ENCODE assay signal across 1 cellular context in genomic region chr1:150561830-150562367, GRCh38.
TF ChIP-seq lines count a peak whose summit lies in the region.

No MANE protein-coding gene starts in this region.

TF ChIP-seq in WTC11, 78 proteins besides CTCF, POLR2A, EP300 and RAD21 (continued from another document):
- TF ChIP-seq, protein P1, sequence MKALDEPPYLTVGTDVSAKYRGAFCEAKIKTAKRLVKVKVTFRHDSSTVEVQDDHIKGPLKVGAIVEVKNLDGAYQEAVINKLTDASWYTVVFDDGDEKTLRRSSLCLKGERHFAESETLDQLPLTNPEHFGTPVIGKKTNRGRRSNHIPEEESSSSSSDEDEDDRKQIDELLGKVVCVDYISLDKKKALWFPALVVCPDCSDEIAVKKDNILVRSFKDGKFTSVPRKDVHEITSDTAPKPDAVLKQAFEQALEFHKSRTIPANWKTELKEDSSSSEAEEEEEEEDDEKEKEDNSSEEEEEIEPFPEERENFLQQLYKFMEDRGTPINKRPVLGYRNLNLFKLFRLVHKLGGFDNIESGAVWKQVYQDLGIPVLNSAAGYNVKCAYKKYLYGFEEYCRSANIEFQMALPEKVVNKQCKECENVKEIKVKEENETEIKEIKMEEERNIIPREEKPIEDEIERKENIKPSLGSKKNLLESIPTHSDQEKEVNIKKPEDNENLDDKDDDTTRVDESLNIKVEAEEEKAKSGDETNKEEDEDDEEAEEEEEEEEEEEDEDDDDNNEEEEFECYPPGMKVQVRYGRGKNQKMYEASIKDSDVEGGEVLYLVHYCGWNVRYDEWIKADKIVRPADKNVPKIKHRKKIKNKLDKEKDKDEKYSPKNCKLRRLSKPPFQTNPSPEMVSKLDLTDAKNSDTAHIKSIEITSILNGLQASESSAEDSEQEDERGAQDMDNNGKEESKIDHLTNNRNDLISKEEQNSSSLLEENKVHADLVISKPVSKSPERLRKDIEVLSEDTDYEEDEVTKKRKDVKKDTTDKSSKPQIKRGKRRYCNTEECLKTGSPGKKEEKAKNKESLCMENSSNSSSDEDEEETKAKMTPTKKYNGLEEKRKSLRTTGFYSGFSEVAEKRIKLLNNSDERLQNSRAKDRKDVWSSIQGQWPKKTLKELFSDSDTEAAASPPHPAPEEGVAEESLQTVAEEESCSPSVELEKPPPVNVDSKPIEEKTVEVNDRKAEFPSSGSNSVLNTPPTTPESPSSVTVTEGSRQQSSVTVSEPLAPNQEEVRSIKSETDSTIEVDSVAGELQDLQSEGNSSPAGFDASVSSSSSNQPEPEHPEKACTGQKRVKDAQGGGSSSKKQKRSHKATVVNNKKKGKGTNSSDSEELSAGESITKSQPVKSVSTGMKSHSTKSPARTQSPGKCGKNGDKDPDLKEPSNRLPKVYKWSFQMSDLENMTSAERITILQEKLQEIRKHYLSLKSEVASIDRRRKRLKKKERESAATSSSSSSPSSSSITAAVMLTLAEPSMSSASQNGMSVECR (CRISPR knock-in tag; IDR thresholded peaks at IDR 0.05; ENCODE audit: borderline replicate concordance): peak; percentile 58; the same call in 1 of the 2 replicates
- TF ChIP-seq TCF7 (CRISPR knock-in tag; IDR thresholded peaks at IDR 0.05; ENCODE audit: low read depth): no peak
- no peak for TF ChIP-seq ESRRA (CRISPR knock-in tag; IDR thresholded peaks at IDR 0.05; ENCODE audit: borderline replicate concordance)
- TF ChIP-seq ZNF423 (CRISPR knock-in tag; IDR thresholded peaks at IDR 0.05): no peak
- TF ChIP-seq, protein P2, sequence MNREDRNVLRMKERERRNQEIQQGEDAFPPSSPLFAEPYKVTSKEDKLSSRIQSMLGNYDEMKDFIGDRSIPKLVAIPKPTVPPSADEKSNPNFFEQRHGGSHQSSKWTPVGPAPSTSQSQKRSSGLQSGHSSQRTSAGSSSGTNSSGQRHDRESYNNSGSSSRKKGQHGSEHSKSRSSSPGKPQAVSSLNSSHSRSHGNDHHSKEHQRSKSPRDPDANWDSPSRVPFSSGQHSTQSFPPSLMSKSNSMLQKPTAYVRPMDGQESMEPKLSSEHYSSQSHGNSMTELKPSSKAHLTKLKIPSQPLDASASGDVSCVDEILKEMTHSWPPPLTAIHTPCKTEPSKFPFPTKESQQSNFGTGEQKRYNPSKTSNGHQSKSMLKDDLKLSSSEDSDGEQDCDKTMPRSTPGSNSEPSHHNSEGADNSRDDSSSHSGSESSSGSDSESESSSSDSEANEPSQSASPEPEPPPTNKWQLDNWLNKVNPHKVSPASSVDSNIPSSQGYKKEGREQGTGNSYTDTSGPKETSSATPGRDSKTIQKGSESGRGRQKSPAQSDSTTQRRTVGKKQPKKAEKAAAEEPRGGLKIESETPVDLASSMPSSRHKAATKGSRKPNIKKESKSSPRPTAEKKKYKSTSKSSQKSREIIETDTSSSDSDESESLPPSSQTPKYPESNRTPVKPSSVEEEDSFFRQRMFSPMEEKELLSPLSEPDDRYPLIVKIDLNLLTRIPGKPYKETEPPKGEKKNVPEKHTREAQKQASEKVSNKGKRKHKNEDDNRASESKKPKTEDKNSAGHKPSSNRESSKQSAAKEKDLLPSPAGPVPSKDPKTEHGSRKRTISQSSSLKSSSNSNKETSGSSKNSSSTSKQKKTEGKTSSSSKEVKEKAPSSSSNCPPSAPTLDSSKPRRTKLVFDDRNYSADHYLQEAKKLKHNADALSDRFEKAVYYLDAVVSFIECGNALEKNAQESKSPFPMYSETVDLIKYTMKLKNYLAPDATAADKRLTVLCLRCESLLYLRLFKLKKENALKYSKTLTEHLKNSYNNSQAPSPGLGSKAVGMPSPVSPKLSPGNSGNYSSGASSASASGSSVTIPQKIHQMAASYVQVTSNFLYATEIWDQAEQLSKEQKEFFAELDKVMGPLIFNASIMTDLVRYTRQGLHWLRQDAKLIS (CRISPR knock-in tag; IDR thresholded peaks at IDR 0.05; ENCODE audit: borderline replicate concordance): no peak; the same call in 1 of the 2 replicates
- TF ChIP-seq, protein P3, sequence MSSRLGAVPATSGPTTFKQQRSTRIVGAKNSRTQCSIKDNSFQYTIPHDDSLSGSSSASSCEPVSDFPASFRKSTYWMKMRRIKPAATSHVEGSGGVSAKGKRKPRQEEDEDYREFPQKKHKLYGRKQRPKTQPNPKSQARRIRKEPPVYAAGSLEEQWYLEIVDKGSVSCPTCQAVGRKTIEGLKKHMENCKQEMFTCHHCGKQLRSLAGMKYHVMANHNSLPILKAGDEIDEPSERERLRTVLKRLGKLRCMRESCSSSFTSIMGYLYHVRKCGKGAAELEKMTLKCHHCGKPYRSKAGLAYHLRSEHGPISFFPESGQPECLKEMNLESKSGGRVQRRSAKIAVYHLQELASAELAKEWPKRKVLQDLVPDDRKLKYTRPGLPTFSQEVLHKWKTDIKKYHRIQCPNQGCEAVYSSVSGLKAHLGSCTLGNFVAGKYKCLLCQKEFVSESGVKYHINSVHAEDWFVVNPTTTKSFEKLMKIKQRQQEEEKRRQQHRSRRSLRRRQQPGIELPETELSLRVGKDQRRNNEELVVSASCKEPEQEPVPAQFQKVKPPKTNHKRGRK (CRISPR knock-in tag; IDR thresholded peaks at IDR 0.05; ENCODE audit: borderline replicate concordance): no peak
- no peak for TF ChIP-seq TP53 (CRISPR knock-in tag; IDR thresholded peaks at IDR 0.05)
- no peak for TF ChIP-seq SOX15 (CRISPR knock-in tag; IDR thresholded peaks at IDR 0.05)
- TF ChIP-seq RORB (CRISPR knock-in tag; IDR thresholded peaks at IDR 0.05): no peak
- no peak for TF ChIP-seq ZBTB21 (CRISPR knock-in tag; IDR thresholded peaks at IDR 0.05; ENCODE audit: borderline replicate concordance)
- no peak for TF ChIP-seq TEAD1 (CRISPR knock-in tag; IDR thresholded peaks at IDR 0.05)
- no peak for TF ChIP-seq MYBL2 (CRISPR knock-in tag; IDR thresholded peaks at IDR 0.05)
- TF ChIP-seq, protein P4, sequence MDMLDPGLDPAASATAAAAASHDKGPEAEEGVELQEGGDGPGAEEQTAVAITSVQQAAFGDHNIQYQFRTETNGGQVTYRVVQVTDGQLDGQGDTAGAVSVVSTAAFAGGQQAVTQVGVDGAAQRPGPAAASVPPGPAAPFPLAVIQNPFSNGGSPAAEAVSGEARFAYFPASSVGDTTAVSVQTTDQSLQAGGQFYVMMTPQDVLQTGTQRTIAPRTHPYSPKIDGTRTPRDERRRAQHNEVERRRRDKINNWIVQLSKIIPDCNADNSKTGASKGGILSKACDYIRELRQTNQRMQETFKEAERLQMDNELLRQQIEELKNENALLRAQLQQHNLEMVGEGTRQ (CRISPR knock-in tag; IDR thresholded peaks at IDR 0.05): peak; percentile 70
- TF ChIP-seq JAZF1 (CRISPR knock-in tag; IDR thresholded peaks at IDR 0.05): no peak
- TF ChIP-seq GRHL2 (CRISPR knock-in tag; IDR thresholded peaks at IDR 0.05; ENCODE audit: insufficient replicate concordance, severe bottlenecking): no peak
- TF ChIP-seq, protein P5, sequence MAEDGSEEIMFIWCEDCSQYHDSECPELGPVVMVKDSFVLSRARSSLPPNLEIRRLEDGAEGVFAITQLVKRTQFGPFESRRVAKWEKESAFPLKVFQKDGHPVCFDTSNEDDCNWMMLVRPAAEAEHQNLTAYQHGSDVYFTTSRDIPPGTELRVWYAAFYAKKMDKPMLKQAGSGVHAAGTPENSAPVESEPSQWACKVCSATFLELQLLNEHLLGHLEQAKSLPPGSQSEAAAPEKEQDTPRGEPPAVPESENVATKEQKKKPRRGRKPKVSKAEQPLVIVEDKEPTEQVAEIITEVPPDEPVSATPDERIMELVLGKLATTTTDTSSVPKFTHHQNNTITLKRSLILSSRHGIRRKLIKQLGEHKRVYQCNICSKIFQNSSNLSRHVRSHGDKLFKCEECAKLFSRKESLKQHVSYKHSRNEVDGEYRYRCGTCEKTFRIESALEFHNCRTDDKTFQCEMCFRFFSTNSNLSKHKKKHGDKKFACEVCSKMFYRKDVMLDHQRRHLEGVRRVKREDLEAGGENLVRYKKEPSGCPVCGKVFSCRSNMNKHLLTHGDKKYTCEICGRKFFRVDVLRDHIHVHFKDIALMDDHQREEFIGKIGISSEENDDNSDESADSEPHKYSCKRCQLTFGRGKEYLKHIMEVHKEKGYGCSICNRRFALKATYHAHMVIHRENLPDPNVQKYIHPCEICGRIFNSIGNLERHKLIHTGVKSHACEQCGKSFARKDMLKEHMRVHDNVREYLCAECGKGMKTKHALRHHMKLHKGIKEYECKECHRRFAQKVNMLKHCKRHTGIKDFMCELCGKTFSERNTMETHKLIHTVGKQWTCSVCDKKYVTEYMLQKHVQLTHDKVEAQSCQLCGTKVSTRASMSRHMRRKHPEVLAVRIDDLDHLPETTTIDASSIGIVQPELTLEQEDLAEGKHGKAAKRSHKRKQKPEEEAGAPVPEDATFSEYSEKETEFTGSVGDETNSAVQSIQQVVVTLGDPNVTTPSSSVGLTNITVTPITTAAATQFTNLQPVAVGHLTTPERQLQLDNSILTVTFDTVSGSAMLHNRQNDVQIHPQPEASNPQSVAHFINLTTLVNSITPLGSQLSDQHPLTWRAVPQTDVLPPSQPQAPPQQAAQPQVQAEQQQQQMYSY (CRISPR knock-in tag; IDR thresholded peaks at IDR 0.05): no peak
- TF ChIP-seq CREB1 (CRISPR knock-in tag; IDR thresholded peaks at IDR 0.05): 0 out of 2 replicates have a peak, but pooled peaks have one; percentile 35
- TF ChIP-seq JUN (CRISPR knock-in tag; IDR thresholded peaks at IDR 0.05): no peak
- TF ChIP-seq NR2C2 (CRISPR knock-in tag; IDR thresholded peaks at IDR 0.05): no peak
- TF ChIP-seq SP1 (CRISPR knock-in tag; conservative IDR thresholded peaks at IDR 0.05): no peak
- TF ChIP-seq OVOL2 (CRISPR knock-in tag; IDR thresholded peaks at IDR 0.05; ENCODE audit: borderline replicate concordance): no peak
- no peak for TF ChIP-seq HMGA2 (CRISPR knock-in tag; IDR thresholded peaks at IDR 0.05)
- no peak for TF ChIP-seq ZNF138 (CRISPR knock-in tag; conservative IDR thresholded peaks at IDR 0.05)
- TF ChIP-seq, protein P6, sequence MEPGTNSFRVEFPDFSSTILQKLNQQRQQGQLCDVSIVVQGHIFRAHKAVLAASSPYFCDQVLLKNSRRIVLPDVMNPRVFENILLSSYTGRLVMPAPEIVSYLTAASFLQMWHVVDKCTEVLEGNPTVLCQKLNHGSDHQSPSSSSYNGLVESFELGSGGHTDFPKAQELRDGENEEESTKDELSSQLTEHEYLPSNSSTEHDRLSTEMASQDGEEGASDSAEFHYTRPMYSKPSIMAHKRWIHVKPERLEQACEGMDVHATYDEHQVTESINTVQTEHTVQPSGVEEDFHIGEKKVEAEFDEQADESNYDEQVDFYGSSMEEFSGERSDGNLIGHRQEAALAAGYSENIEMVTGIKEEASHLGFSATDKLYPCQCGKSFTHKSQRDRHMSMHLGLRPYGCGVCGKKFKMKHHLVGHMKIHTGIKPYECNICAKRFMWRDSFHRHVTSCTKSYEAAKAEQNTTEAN (CRISPR knock-in tag; IDR thresholded peaks at IDR 0.05): no peak
- no peak for TF ChIP-seq ATF2 (CRISPR knock-in tag; IDR thresholded peaks at IDR 0.05; ENCODE audit: borderline replicate concordance, low read depth)
- TF ChIP-seq ZNF281 (CRISPR knock-in tag; IDR thresholded peaks at IDR 0.05): 0 out of 2 replicates have a peak, but pooled peaks have one; percentile 48
- TF ChIP-seq ZNF121 (CRISPR knock-in tag; IDR thresholded peaks at IDR 0.05): no peak
- TF ChIP-seq, protein P7, sequence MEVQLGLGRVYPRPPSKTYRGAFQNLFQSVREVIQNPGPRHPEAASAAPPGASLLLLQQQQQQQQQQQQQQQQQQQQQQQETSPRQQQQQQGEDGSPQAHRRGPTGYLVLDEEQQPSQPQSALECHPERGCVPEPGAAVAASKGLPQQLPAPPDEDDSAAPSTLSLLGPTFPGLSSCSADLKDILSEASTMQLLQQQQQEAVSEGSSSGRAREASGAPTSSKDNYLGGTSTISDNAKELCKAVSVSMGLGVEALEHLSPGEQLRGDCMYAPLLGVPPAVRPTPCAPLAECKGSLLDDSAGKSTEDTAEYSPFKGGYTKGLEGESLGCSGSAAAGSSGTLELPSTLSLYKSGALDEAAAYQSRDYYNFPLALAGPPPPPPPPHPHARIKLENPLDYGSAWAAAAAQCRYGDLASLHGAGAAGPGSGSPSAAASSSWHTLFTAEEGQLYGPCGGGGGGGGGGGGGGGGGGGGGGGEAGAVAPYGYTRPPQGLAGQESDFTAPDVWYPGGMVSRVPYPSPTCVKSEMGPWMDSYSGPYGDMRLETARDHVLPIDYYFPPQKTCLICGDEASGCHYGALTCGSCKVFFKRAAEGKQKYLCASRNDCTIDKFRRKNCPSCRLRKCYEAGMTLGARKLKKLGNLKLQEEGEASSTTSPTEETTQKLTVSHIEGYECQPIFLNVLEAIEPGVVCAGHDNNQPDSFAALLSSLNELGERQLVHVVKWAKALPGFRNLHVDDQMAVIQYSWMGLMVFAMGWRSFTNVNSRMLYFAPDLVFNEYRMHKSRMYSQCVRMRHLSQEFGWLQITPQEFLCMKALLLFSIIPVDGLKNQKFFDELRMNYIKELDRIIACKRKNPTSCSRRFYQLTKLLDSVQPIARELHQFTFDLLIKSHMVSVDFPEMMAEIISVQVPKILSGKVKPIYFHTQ (CRISPR knock-in tag; IDR thresholded peaks at IDR 0.05): 0 out of 2 replicates have a peak, but pooled peaks have one; percentile 34
- no peak for TF ChIP-seq SMAD3 (CRISPR knock-in tag; IDR thresholded peaks at IDR 0.05; ENCODE audit: borderline replicate concordance)
TF ChIP-seq in WTC11: peak in this region for 8.
